8 cellular contexts compared by ENCODE assay signal in genomic region chr6:57021086-57021720, GRCh38. TPM values are rescaled to one million over a fixed set of nuclear protein-coding genes. Genes with fewer than 3 reads are reported as not detected.
A peak's percentile ranks its signal among the peaks of the same experiment; 100 is the strongest.
DNase-seq lines count a peak whose midpoint lies in the region; TF ChIP-seq lines count a peak whose summit lies in the region.

No MANE protein-coding gene starts in this region.

- H3K27ac Mint-ChIP-seq in activated naive CD4-positive, alpha-beta T cell treated with anti-CD3 and anti-CD28 coated beads for 36 hours: no peak overlapping the region
- H3K27ac Mint-ChIP-seq in H9 (no peak overlapping the region; a peak in 2 of 7 replicates), neural crest cell (ENCODE audit: unreplicated experiment) (no peak overlapping the region)

- H3K79me2 ChIP-seq in H9 (ENCODE audit: insufficient read depth, low read length): no peaks in the 10 kb centered on the region

- CTCF ChIA-PET in activated naive CD4-positive, alpha-beta T cell treated with anti-CD3 and anti-CD28 coated beads for 36 hours (lab: Charles Lee): interaction anchor here (0.7 to 1.6 kb wide), 16 partner anchors 17 to 294 kb away, joined by 3 to 10 read pairs (median 3); no protein-coding TSS in a partner anchor

- no peak overlapping the region for H3K4me3 Mint-ChIP-seq in activated naive CD4-positive, alpha-beta T cell treated with anti-CD3 and anti-CD28 coated beads for 36 hours
- H3K4me3 Mint-ChIP-seq in H9 (no peak overlapping the region), neural crest cell (no peak overlapping the region)

- H4K8ac ChIP-seq in H9 (replicated peaks; ENCODE audit: insufficient read length, low read depth, low read length): no peak overlapping the region

- no peaks in the 10 kb centered on the region for H4K20me1 ChIP-seq in H9 (ENCODE audit: control insufficient read depth, insufficient read depth, insufficient read length)

- H3K18ac ChIP-seq in H9 (ENCODE audit: insufficient read length, low read depth, low read length): no peak overlapping the region

- H3K9ac ChIP-seq in H9 (ENCODE audit: extremely low read depth, insufficient read length, low read length) (no peak overlapping the region), SK-N-MC (ENCODE audit: insufficient read length) (no peak overlapping the region)

- no peak overlapping the region for H4K5ac ChIP-seq in H9 (ENCODE audit: insufficient read length, low read depth, low read length)

- no peak overlapping the region for H2BK15ac ChIP-seq in H9 (ENCODE audit: low read depth, low read length)

- H3K4me2 ChIP-seq in H9 (ENCODE audit: insufficient read depth, insufficient read length, low read length): no peak overlapping the region

- H2AK5ac ChIP-seq in H9 (ENCODE audit: insufficient read length, low read length): no peak overlapping the region

- TF ChIP-seq CTCF in H9 (conservative IDR thresholded peaks at IDR 0.05) (peak; percentile 68), esophagus squamous epithelium (IDR thresholded peaks at IDR 0.05) (peak in 5 of 6 experiments; percentile 39 to 64 (median 46)), neural crest cell (conservative IDR thresholded peaks at IDR 0.05) (peak; percentile 79)

- no peak overlapping the region for H2BK5ac ChIP-seq in H9 (ENCODE audit: insufficient read length, low read length)

- intact Hi-C loops in activated naive CD4-positive, alpha-beta T cell treated with anti-CD3 and anti-CD28 coated beads for 36 hours (cut with micrococcal nuclease): loop anchor here (1.0 to 10.0 kb wide), 4 partner anchors 66 to 306 kb away; partner anchors contain the start of gene BEND6
- intact Hi-C loops in esophagus squamous epithelium (cut with DNase I): loop anchor here (10.0 kb wide), 1 partner anchor 116 kb away; no protein-coding TSS in a partner anchor

- WGBS in H9 (ENCODE audit: extremely low coverage, insufficient read length, low lambda C conversion rate): no CpG with 5 or more reads among the region's 1 CpG
- WGBS in esophagus squamous epithelium, 2 donors: 6 to 8% methylated on average over 1 of the region's 1 CpG

- no peak overlapping the region for H3T11ph ChIP-seq in H9 (ENCODE audit: low read length)

- H3K4me3 ChIP-seq in SK-N-MC (no peak overlapping the region), esophagus squamous epithelium (no peak overlapping the region)

- H3K23me2 ChIP-seq in H9 (ENCODE audit: insufficient read length, low read depth, low read length, poor library complexity, severe bottlenecking): no peaks in the 10 kb centered on the region

- no peak overlapping the region for H3K56ac ChIP-seq in H9 (ENCODE audit: insufficient read length, low read depth, low read length)

- no peak overlapping the region for H2BK120ac ChIP-seq in H9 (ENCODE audit: low read depth, low read length, poor library complexity, severe bottlenecking)

- H2BK12ac ChIP-seq in H9 (ENCODE audit: insufficient read length, low read depth, low read length): no peak overlapping the region

- H3K9me3 Mint-ChIP-seq in activated naive CD4-positive, alpha-beta T cell treated with anti-CD3 and anti-CD28 coated beads for 36 hours: peaks cover 16% of the 10 kb centered on the region
- H3K9me3 Mint-ChIP-seq in H9 (peaks cover 7 to 15% of the 10 kb centered on the region in 2 experiments), neural crest cell (peaks cover 10% of the 10 kb centered on the region)

- no peak overlapping the region for H3K14ac ChIP-seq in H9 (ENCODE audit: insufficient read depth, low read length)

- peak; percentile 8 for DNase-seq in activated naive CD4-positive, alpha-beta T cell treated with anti-CD3 and anti-CD28 coated beads for 36 hours
- DNase-seq in activated naive CD4-positive, alpha-beta T cell treated with anti-CD3 and anti-CD28 coated beads, Interleukin-2, amount 50 U/mL, for 16 hours: no peak
- no peak for DNase-seq in H9
- peak; percentile 70 for DNase-seq in NAMALWA (ENCODE audit: low spot score)
- peak; percentile 37 for DNase-seq in SK-N-MC (ENCODE audit: low read depth, low spot score)
- no peak for DNase-seq in esophagus squamous epithelium (lab: John Stamatoyannopoulos, UW)
- DNase-seq in neural crest cell (ENCODE audit: low read depth, low spot score): no peak
- DNase-seq in activated CD4-positive, alpha-beta T cell treated with anti-CD3 and anti-CD28 coated beads, Interleukin-2, amount 50 U/mL, for 4 hours: no peak

- no peak overlapping the region for H4K91ac ChIP-seq in H9 (ENCODE audit: insufficient read length, low read depth, low read length)

- H3K36me3 Mint-ChIP-seq in activated naive CD4-positive, alpha-beta T cell treated with anti-CD3 and anti-CD28 coated beads for 36 hours (ENCODE audit: low read depth): peaks cover 3% of the 10 kb centered on the region
- H3K36me3 Mint-ChIP-seq in H9 (ENCODE audit: insufficient read depth in 1 of 3, low read depth in 3 of 3) (peaks cover 0 to 14% (median 11%) of the 10 kb centered on the region in 3 experiments; a peak in 5 of 7 replicates), neural crest cell (ENCODE audit: low read depth) (peaks cover 16% of the 10 kb centered on the region)

- H3K9me3 ChIP-seq in H9 (ENCODE audit: control insufficient read depth, low read depth, low read length) (no peaks in the 10 kb centered on the region), SK-N-MC (ENCODE audit: low read depth, low read length) (no peaks in the 10 kb centered on the region; the same call in 1 of the 2 replicates), esophagus squamous epithelium (peaks cover 0 to 7% (median 0%) of the 10 kb centered on the region in 3 donors)

- no peak overlapping the region for H3K23ac ChIP-seq in H9 (ENCODE audit: insufficient read length, low read depth, low read length)

- no peak overlapping the region for H2BK20ac ChIP-seq in H9 (ENCODE audit: low read depth, low read length, poor library complexity, severe bottlenecking)

- TF ChIP-seq POLR2A in esophagus squamous epithelium (IDR thresholded peaks at IDR 0.05): no peak

- no peaks in the 10 kb centered on the region for H3K79me1 ChIP-seq in H9 (ENCODE audit: insufficient read depth, low read depth, low read length, poor library complexity, severe bottlenecking)

- peak overlapping the region; percentile 49 for H2AFZ ChIP-seq in H9 (ENCODE audit: low read length)

- no peak overlapping the region for H3K27ac ChIP-seq in H9 (ENCODE audit: insufficient read length, low read depth, low read length)
- H3K27ac ChIP-seq in SK-N-MC: no peak overlapping the region
- H3K27ac ChIP-seq in esophagus squamous epithelium: no peak overlapping the region

- H3K4me1 ChIP-seq in H9 (ENCODE audit: insufficient read depth, low read length) (peaks cover 4% of the 10 kb centered on the region; the same call in 1 of the 2 replicates), esophagus squamous epithelium (no peaks in the 10 kb centered on the region)

- no peaks in the 10 kb centered on the region for H3K4me1 Mint-ChIP-seq in activated naive CD4-positive, alpha-beta T cell treated with anti-CD3 and anti-CD28 coated beads for 36 hours (ENCODE audit: low read depth)
- H3K4me1 Mint-ChIP-seq in H9: peaks cover 49 to 51% of the 10 kb centered on the region in 2 experiments
- H3K4me1 Mint-ChIP-seq in neural crest cell: no peaks in the 10 kb centered on the region

- H3K36me3 ChIP-seq in SK-N-MC (ENCODE audit: insufficient read depth, low read length) (no peaks in the 10 kb centered on the region), esophagus squamous epithelium (no peaks in the 10 kb centered on the region)

- no peak overlapping the region for H3K4ac ChIP-seq in H9 (ENCODE audit: low read depth, low read length)

- H3K27me3 Mint-ChIP-seq in activated naive CD4-positive, alpha-beta T cell treated with anti-CD3 and anti-CD28 coated beads for 36 hours (ENCODE audit: low read depth): peaks cover 6% of the 10 kb centered on the region
- H3K27me3 Mint-ChIP-seq in H9 (ENCODE audit: low read depth) (no peaks in the 10 kb centered on the region), neural crest cell (ENCODE audit: low read depth) (no peaks in the 10 kb centered on the region)

- H3K27me3 ChIP-seq in H9 (ENCODE audit: insufficient read depth, low read length) (no peaks in the 10 kb centered on the region; the same call in 1 of the 2 replicates), esophagus squamous epithelium (no peaks in the 10 kb centered on the region)

RNA-seq across cellular contexts. Expression of gene KIAA1586, which starts 25.3 kb away (rescaled TPM):
- 10 to 100 TPM; 13.6 to 17.4 TPM for total RNA-seq in activated naive CD4-positive, alpha-beta T cell treated with anti-CD3 and anti-CD28 coated beads for 36 hours
- total RNA-seq in H9 (2021): 33.3 and 37.6 TPM in 2 replicates
- 1 to 10 TPM; 1.6 to 7.6 (median 4.2) TPM for total RNA-seq in esophagus squamous epithelium
- 38.2 and 39.8 TPM in 2 replicates for total RNA-seq in neural crest cell

Comparison
In these comparisons a context has a peak if more than half of its experiments do, and no peak if none do; other contexts are left out.
1. DNase-seq: peak in activated naive CD4-positive, alpha-beta T cell treated with anti-CD3 and anti-CD28 coated beads for 36 hours (single experiment), NAMALWA (single experiment) and SK-N-MC (single experiment); none in activated naive CD4-positive, alpha-beta T cell treated with anti-CD3 and anti-CD28 coated beads, Interleukin-2, amount 50 U/mL, for 16 hours (single experiment), H9 (single experiment), esophagus squamous epithelium (single experiment), neural crest cell (single experiment) and activated CD4-positive, alpha-beta T cell treated with anti-CD3 and anti-CD28 coated beads, Interleukin-2, amount 50 U/mL, for 4 hours (0 of 2).
2. Peak in every context shown above with its lines, with median percentiles within 50 percentile points of each other: CTCF ChIP-seq.